Comparison of ENCODE assay signal across 1 cellular context in genomic region chr19:13905634-13906524, GRCh38.
TF ChIP-seq lines count a peak whose summit lies in the region.

Gene BRME1 (minus strand): TSS chr19:13906117. CDS start chr19:13904892, 1,225 bp downstream.
Gene CC2D1A (plus strand): TSS chr19:13906201. CDS start chr19:13906442, 241 bp downstream.

TF ChIP-seq in K562, 482 proteins besides CTCF, POLR2A, EP300 and RAD21 (continued from another document):
- TF ChIP-seq ZHX1 (conservative IDR thresholded peaks at IDR 0.05; ENCODE audit: low read length) (0 out of 2 replicates have a peak, but pooled peaks have one; percentile 25), GTF2F1 (IDR thresholded peaks at IDR 0.05; ENCODE audit: low read depth, low read length) (peak; percentile 32; the same call in 1 of the 2 replicates), HDAC1 (IDR thresholded peaks at IDR 0.05) (peak in 1 of 2 experiments; percentile 63; a peak in 2 of 4 replicates), NR2C2 (CRISPR knock-in tag; IDR thresholded peaks at IDR 0.05) (no peak; the same call in 1 of the 2 replicates), NR2C2 (tag; IDR thresholded peaks at IDR 0.05) (peak; percentile 46; the same call in 1 of the 2 replicates), CREM (IDR thresholded peaks at IDR 0.05; ENCODE audit: low read depth) (peak; percentile 91), JUN (IDR thresholded peaks at IDR 0.05; ENCODE audit: borderline replicate concordance, low read depth, low read length) (peak; percentile 51; the same call in 1 of the 2 replicates), JUN (CRISPR knock-in tag; IDR thresholded peaks at IDR 0.05; ENCODE audit: borderline replicate concordance) (no peak), RBM17 (IDR thresholded peaks at IDR 0.05; ENCODE audit: borderline replicate concordance, low read depth, low read length) (no peak), ADNP (tag; IDR thresholded peaks at IDR 0.05) (no peak), MNT (conservative IDR thresholded peaks at IDR 0.05) (peak; percentile 39 to 79; a peak in 2 of 4 replicates), ZFX (CRISPR knock-in tag; IDR thresholded peaks at IDR 0.05) (peak; percentile 91), ETV5 (CRISPR knock-in tag; IDR thresholded peaks at IDR 0.05; ENCODE audit: low read depth) (peak; percentile 80), SP1 (CRISPR knock-in tag; IDR thresholded peaks at IDR 0.05) (peak; percentile 96), CTBP1 (IDR thresholded peaks at IDR 0.05; ENCODE audit: borderline replicate concordance) (peak; percentile 91), RUNX1 (IDR thresholded peaks at IDR 0.05; ENCODE audit: low read depth) (no peak), TGIF2 (CRISPR knock-in tag; IDR thresholded peaks at IDR 0.05) (no peak), USF1 (CRISPR knock-in tag; IDR thresholded peaks at IDR 0.05) (peak; percentile 56), RAD51 (IDR thresholded peaks at IDR 0.05; ENCODE audit: borderline replicate concordance, low read depth) (0 out of 2 replicates have a peak, but pooled peaks have one; percentile 22), ZC3H11A (IDR thresholded peaks at IDR 0.05; ENCODE audit: low read depth, low read length) (no peak), RB1 (IDR thresholded peaks at IDR 0.05; ENCODE audit: low read depth) (peak; percentile 99), BCOR (IDR thresholded peaks at IDR 0.05) (no peak), PHF20 (IDR thresholded peaks at IDR 0.05; ENCODE audit: partially characterized antibody) (peak; percentile 71), ZNF431 (CRISPR knock-in tag; IDR thresholded peaks at IDR 0.05) (peak; percentile 78), ZNF766 (CRISPR knock-in tag; conservative IDR thresholded peaks at IDR 0.05) (peak; percentile 58; the same call in 1 of the 2 replicates)
- TF ChIP-seq, protein P1, sequence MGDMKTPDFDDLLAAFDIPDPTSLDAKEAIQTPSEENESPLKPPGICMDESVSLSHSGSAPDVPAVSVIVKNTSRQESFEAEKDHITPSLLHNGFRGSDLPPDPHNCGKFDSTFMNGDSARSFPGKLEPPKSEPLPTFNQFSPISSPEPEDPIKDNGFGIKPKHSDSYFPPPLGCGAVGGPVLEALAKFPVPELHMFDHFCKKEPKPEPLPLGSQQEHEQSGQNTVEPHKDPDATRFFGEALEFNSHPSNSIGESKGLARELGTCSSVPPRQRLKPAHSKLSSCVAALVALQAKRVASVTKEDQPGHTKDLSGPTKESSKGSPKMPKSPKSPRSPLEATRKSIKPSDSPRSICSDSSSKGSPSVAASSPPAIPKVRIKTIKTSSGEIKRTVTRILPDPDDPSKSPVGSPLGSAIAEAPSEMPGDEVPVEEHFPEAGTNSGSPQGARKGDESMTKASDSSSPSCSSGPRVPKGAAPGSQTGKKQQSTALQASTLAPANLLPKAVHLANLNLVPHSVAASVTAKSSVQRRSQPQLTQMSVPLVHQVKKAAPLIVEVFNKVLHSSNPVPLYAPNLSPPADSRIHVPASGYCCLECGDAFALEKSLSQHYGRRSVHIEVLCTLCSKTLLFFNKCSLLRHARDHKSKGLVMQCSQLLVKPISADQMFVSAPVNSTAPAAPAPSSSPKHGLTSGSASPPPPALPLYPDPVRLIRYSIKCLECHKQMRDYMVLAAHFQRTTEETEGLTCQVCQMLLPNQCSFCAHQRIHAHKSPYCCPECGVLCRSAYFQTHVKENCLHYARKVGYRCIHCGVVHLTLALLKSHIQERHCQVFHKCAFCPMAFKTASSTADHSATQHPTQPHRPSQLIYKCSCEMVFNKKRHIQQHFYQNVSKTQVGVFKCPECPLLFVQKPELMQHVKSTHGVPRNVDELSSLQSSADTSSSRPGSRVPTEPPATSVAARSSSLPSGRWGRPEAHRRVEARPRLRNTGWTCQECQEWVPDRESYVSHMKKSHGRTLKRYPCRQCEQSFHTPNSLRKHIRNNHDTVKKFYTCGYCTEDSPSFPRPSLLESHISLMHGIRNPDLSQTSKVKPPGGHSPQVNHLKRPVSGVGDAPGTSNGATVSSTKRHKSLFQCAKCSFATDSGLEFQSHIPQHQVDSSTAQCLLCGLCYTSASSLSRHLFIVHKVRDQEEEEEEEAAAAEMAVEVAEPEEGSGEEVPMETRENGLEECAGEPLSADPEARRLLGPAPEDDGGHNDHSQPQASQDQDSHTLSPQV (IDR thresholded peaks at IDR 0.05): peak; percentile 95
- TF ChIP-seq, protein P2, sequence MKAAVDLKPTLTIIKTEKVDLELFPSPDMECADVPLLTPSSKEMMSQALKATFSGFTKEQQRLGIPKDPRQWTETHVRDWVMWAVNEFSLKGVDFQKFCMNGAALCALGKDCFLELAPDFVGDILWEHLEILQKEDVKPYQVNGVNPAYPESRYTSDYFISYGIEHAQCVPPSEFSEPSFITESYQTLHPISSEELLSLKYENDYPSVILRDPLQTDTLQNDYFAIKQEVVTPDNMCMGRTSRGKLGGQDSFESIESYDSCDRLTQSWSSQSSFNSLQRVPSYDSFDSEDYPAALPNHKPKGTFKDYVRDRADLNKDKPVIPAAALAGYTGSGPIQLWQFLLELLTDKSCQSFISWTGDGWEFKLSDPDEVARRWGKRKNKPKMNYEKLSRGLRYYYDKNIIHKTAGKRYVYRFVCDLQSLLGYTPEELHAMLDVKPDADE (conservative IDR thresholded peaks at IDR 0.05; ENCODE audit: control insufficient read depth, low read depth, low read length): peak; percentile 98
